ENCODE assay signal across 8 cellular contexts in genomic region chr5:66440202-66440680, GRCh38.
A peak's percentile ranks its signal among the peaks of the same experiment; 100 is the strongest.
DNase-seq lines count a peak whose midpoint lies in the region; ATAC-seq and TF ChIP-seq lines count a peak whose summit lies in the region.

No MANE protein-coding gene starts in this region.

- TF ChIP-seq CTCF in GM10248 (IDR thresholded peaks at IDR 0.05; ENCODE audit: control extremely low read depth, extremely low read depth, low read depth, missing control alignments) (no peak), transverse colon (IDR thresholded peaks at IDR 0.05) (no peak)

- H3K4me1 ChIP-seq in transverse colon, result no peaks in the 10 kb centered on the region

- peak; percentile 19 for DNase-seq in GM10248 (ENCODE audit: extremely low spot score)
- peak; percentile 6 for DNase-seq in activated naive CD8-positive, alpha-beta T cell treated with anti-CD3 and anti-CD28 coated beads, Interleukin-2, amount 50 U/mL, for 24 hours
- DNase-seq in mucosa of gallbladder (ENCODE audit: low spot score), result peak; percentile 45
- no peak for DNase-seq in COLO668 (lab: John Stamatoyannopoulos, UW; ENCODE audit: unreplicated experiment)
- DNase-seq in transverse colon, result no peak
- no peak for DNase-seq in natural killer cell treated with Interleukin-12 subunit alpha and Interleukin-12 subunit beta and Interleukin-15 and Interleukin-18, amount 100 ng/mL, for 72 hours (ENCODE audit: low spot score)

- ATAC-seq in HG02759 (IDR thresholded peaks at IDR 0.05; ENCODE audit: unreplicated experiment), result peak; percentile 56
- peak; percentile 94 for ATAC-seq in activated naive CD8-positive, alpha-beta T cell treated with anti-CD3 and anti-CD28 coated beads, Interleukin-2, amount 50 U/mL, for 24 hours
- no peak for ATAC-seq in HG03565 (IDR thresholded peaks at IDR 0.05; ENCODE audit: unreplicated experiment)
- no peak for ATAC-seq in natural killer cell treated with Interleukin-12 subunit alpha and Interleukin-12 subunit beta and Interleukin-15 and Interleukin-18, amount 100 ng/mL, for 72 hours

- in situ Hi-C loops in transverse colon (cut with MboI; ENCODE audit: low pct_ligation_motif_present in 1 of 4, low pct_unique_long_range_greater_than_20kb in 1 of 4, low sequenced_read_pairs in 3 of 4), result no loop called here

- CTCF ChIA-PET in GM10248 (lab: Yijun Ruan, JAX), result interaction anchor here (1.0 to 3.4 kb wide), 2 partner anchors 11 to 96 kb away, joined by 3 to 13 read pairs; no protein-coding TSS in a partner anchor

- POLR2A ChIA-PET in GM10248 (lab: Yijun Ruan, JAX), result no interaction called here

- H3K4me3 Mint-ChIP-seq in activated naive CD8-positive, alpha-beta T cell treated with anti-CD3 and anti-CD28 coated beads, Interleukin-2, amount 50 U/mL, for 24 hours, result no peak overlapping the region
- no peak overlapping the region for H3K4me3 Mint-ChIP-seq in natural killer cell treated with Interleukin-12 subunit alpha and Interleukin-12 subunit beta and Interleukin-15 and Interleukin-18, amount 100 ng/mL, for 72 hours

- no peak for TF ChIP-seq EP300 in transverse colon (IDR thresholded peaks at IDR 0.05; ENCODE audit: low read depth)

- intact Hi-C loops in transverse colon (cut with DNase I; ENCODE audit: low total_unique reads), result no loop called here

- WGBS in transverse colon (ENCODE audit: low coverage in 1 of 2), 2 donors, result 35 to 59% methylated on average over 4 to 5 of the region's 5 CpGs

- no peaks in the 10 kb centered on the region for H3K9me3 ChIP-seq in transverse colon

- H3K27ac Mint-ChIP-seq in activated naive CD8-positive, alpha-beta T cell treated with anti-CD3 and anti-CD28 coated beads, Interleukin-2, amount 50 U/mL, for 24 hours, result no peak overlapping the region
- H3K27ac Mint-ChIP-seq in natural killer cell treated with Interleukin-12 subunit alpha and Interleukin-12 subunit beta and Interleukin-15 and Interleukin-18, amount 100 ng/mL, for 72 hours, result no peak overlapping the region

- no peak overlapping the region for H3K27ac ChIP-seq in transverse colon

- H3K4me1 Mint-ChIP-seq in activated naive CD8-positive, alpha-beta T cell treated with anti-CD3 and anti-CD28 coated beads, Interleukin-2, amount 50 U/mL, for 24 hours, result peaks cover 11% of the 10 kb centered on the region
- H3K4me1 Mint-ChIP-seq in natural killer cell treated with Interleukin-12 subunit alpha and Interleukin-12 subunit beta and Interleukin-15 and Interleukin-18, amount 100 ng/mL, for 72 hours (ENCODE audit: low read depth in 2 of 2), result no peaks in the 10 kb centered on the region

- no peaks in the 10 kb centered on the region for H3K36me3 Mint-ChIP-seq in activated naive CD8-positive, alpha-beta T cell treated with anti-CD3 and anti-CD28 coated beads, Interleukin-2, amount 50 U/mL, for 24 hours (ENCODE audit: low read depth)
- H3K36me3 Mint-ChIP-seq in natural killer cell treated with Interleukin-12 subunit alpha and Interleukin-12 subunit beta and Interleukin-15 and Interleukin-18, amount 100 ng/mL, for 72 hours, result no peaks in the 10 kb centered on the region

- no peak overlapping the region for H3K4me3 ChIP-seq in transverse colon

- no peaks in the 10 kb centered on the region for H3K27me3 ChIP-seq in transverse colon

- no peak for TF ChIP-seq POLR2A in transverse colon (IDR thresholded peaks at IDR 0.05)

- no peaks in the 10 kb centered on the region for H3K9me3 Mint-ChIP-seq in activated naive CD8-positive, alpha-beta T cell treated with anti-CD3 and anti-CD28 coated beads, Interleukin-2, amount 50 U/mL, for 24 hours
- no peaks in the 10 kb centered on the region for H3K9me3 Mint-ChIP-seq in natural killer cell treated with Interleukin-12 subunit alpha and Interleukin-12 subunit beta and Interleukin-15 and Interleukin-18, amount 100 ng/mL, for 72 hours

- H3K27me3 Mint-ChIP-seq in activated naive CD8-positive, alpha-beta T cell treated with anti-CD3 and anti-CD28 coated beads, Interleukin-2, amount 50 U/mL, for 24 hours, result peaks cover 2% of the 10 kb centered on the region
- H3K27me3 Mint-ChIP-seq in natural killer cell treated with Interleukin-12 subunit alpha and Interleukin-12 subunit beta and Interleukin-15 and Interleukin-18, amount 100 ng/mL, for 72 hours, result no peaks in the 10 kb centered on the region

- H3K36me3 ChIP-seq in transverse colon, result no peaks in the 10 kb centered on the region

Comparison
In these comparisons a context has a peak if more than half of its experiments do, and no peak if none do; other contexts are left out.
1. DNase-seq: peak in GM10248 (single experiment), activated naive CD8-positive, alpha-beta T cell treated with anti-CD3 and anti-CD28 coated beads, Interleukin-2, amount 50 U/mL, for 24 hours (single experiment) and mucosa of gallbladder (single experiment); none in COLO668 (single experiment), transverse colon (single experiment) and natural killer cell treated with Interleukin-12 subunit alpha and Interleukin-12 subunit beta and Interleukin-15 and Interleukin-18, amount 100 ng/mL, for 72 hours (single experiment).
2. ATAC-seq: peak in HG02759 (single experiment) and activated naive CD8-positive, alpha-beta T cell treated with anti-CD3 and anti-CD28 coated beads, Interleukin-2, amount 50 U/mL, for 24 hours (single experiment); none in HG03565 (single experiment) and natural killer cell treated with Interleukin-12 subunit alpha and Interleukin-12 subunit beta and Interleukin-15 and Interleukin-18, amount 100 ng/mL, for 72 hours (0 of 2).